Comparison of ENCODE assay signal across 21 cellular contexts in genomic region chr9:71079451-71079850, GRCh38. TPM values are rescaled to one million over a fixed set of nuclear protein-coding genes. Genes with fewer than 3 reads are reported as not detected.
DNase-seq lines count a peak whose midpoint lies in the region; ATAC-seq and TF ChIP-seq lines count a peak whose summit lies in the region.
"Had no signal": no experiment of that assay in that cellular context is flagged by ENCODE, and none has a peak within 500 bp of the region (broad histone marks: within the 10 kb centered on the region; RNA-seq: fewer than 3 reads in every experiment).

No MANE protein-coding gene starts in this region.

- intact Hi-C loops in mucosa of descending colon (cut with DNase I, micrococcal nuclease) = no loop called here

- DNase-seq in COLO668 (lab: John Stamatoyannopoulos, UW; ENCODE audit: unreplicated experiment) (peak; percentile 9), HFF-Myc (ENCODE audit: extremely low read depth, low read depth) (peak; percentile 33), cardiac fibroblast (ENCODE audit: low read depth in 2 of 2) (peak; percentile 18 to 33), iris pigment epithelial cell (ENCODE audit: low read depth) (peak; percentile 55), RPMI8226 (no peak), mucosa of descending colon (no peak), CD1c-positive myeloid dendritic cell (ENCODE audit: extremely low spot score) (no peak)
- DNase-seq in activated CD4-positive, CD25-positive, alpha-beta regulatory T cell treated with anti-CD3 and anti-CD28 coated beads, Interleukin-2, amount 50 U/mL, for 72 hours = no peak
- DNase-seq: activated CD4-positive, alpha-beta T cell treated with anti-CD3 and anti-CD28 coated beads, Interleukin-2, amount 50 U/mL, for 1 hour; activated gamma-delta T cell treated with Interleukin-2 at 50 U/mL for 16 hours; amniotic stem cell; effector memory CD8-positive, alpha-beta T cell; foreskin melanocyte; mesenchymal stem cell; naive thymus-derived CD4-positive, alpha-beta T cell; NK-92 treated with Interleukin-12 subunit alpha and Interleukin-12 subunit beta, amount 100 ng/mL, for 24 hours; right cardiac atrium; stimulated activated naive B cell treated with anti-CD40 and anti-IgM and Interleukin-4, amounts not matched to agents 10 μg/mL and 1 μg/mL and 100 μg/mL, for 72 hours; T-helper 1 cell had no signal

- H3K4me3 ChIP-seq in HFF-Myc (replicated peaks; ENCODE audit: low read depth, low read length) (no peak overlapping the region), cardiac fibroblast (replicated peaks in 1 of 2; ENCODE audit: low read depth in 2 of 2, low read length in 2 of 2) (no peak overlapping the region), mucosa of descending colon (no peak overlapping the region)
- H3K4me3 ChIP-seq: BLaER1 had no signal

- ATAC-seq in mucosa of descending colon = no peak
- ATAC-seq: effector memory CD8-positive, alpha-beta T cell; naive thymus-derived CD4-positive, alpha-beta T cell; right cardiac atrium; stimulated activated naive B cell treated with anti-CD40 and anti-IgM and Interleukin-4, amounts not matched to agents 10 μg/mL and 1 μg/mL and 100 μg/mL, for 72 hours had no signal

- H3K9me3 ChIP-seq in mucosa of descending colon = no peaks in the 10 kb centered on the region
- H3K9me3 ChIP-seq: BLaER1 had no signal

- TF ChIP-seq CTCF in HFF-Myc (IDR thresholded peaks at IDR 0.05; ENCODE audit: low read depth, low read length, missing control alignments) = no peak
- no peak for TF ChIP-seq CTCF in cardiac fibroblast (IDR thresholded peaks at IDR 0.05; ENCODE audit: low read depth, low read length)
- no peak for TF ChIP-seq CTCF in mucosa of descending colon (IDR thresholded peaks at IDR 0.05)

- no peaks in the 10 kb centered on the region for H3K36me3 ChIP-seq in mucosa of descending colon (ENCODE audit: low read depth)
- H3K36me3 ChIP-seq: BLaER1 had no signal

- H3K4me1 ChIP-seq in mucosa of descending colon (ENCODE audit: low read depth) = no peaks in the 10 kb centered on the region
- H3K4me1 ChIP-seq: BLaER1 had no signal

RNA-seq across cellular contexts. Expression of gene TRPM3, which starts 42.0 kb away (rescaled TPM):
- under 1 TPM; 0.29 to 0.55 (median 0.51) TPM for total RNA-seq in mucosa of descending colon
- total RNA-seq: naive thymus-derived CD4-positive, alpha-beta T cell; RPMI7951 had no signal

Comparison
In these comparisons a context has a peak if more than half of its experiments do, and no peak if none do; other contexts are left out.
1. DNase-seq: peak in COLO668 (single experiment), HFF-Myc (single experiment), cardiac fibroblast (2 of 2) and iris pigment epithelial cell (single experiment); none in RPMI8226 (single experiment), mucosa of descending colon (0 of 3), CD1c-positive myeloid dendritic cell (single experiment) and activated CD4-positive, CD25-positive, alpha-beta regulatory T cell treated with anti-CD3 and anti-CD28 coated beads, Interleukin-2, amount 50 U/mL, for 72 hours (single experiment).